In genomic region chr17:19726615-19727376, GRCh38 we compare ENCODE assay signal across 13 cellular contexts. TPM values are rescaled to one million over a fixed set of nuclear protein-coding genes. Genes with fewer than 3 reads are reported as not detected.
DNase-seq lines count a peak whose midpoint lies in the region; ATAC-seq and TF ChIP-seq lines count a peak whose summit lies in the region.
"Had no signal": no experiment of that assay in that cellular context is flagged by ENCODE, and none has a peak within 500 bp of the region (broad histone marks: within the 10 kb centered on the region; RNA-seq: fewer than 3 reads in every experiment).

No MANE protein-coding gene starts in this region.

- no peaks in the 10 kb centered on the region for H3K9me3 Mint-ChIP-seq in activated CD8-positive, alpha-beta T cell treated with anti-CD3 and anti-CD28 coated beads, Interleukin-2, amount 10 ng/mL, durations not matched to agents 7 days and 5 days (ENCODE audit: insufficient read depth)
- H3K9me3 Mint-ChIP-seq: activated CD4-positive, alpha-beta T cell treated with anti-CD3 and anti-CD28 coated beads, Interleukin-2, amount 10 ng/mL, durations not matched to agents 24 days and 14 days; naive B cell had no signal

- no peak for TF ChIP-seq CTCF in esophagus squamous epithelium (IDR thresholded peaks at IDR 0.05)
- no peak for TF ChIP-seq CTCF in tibial artery (IDR thresholded peaks at IDR 0.05)

- no peaks in the 10 kb centered on the region for H3K36me3 Mint-ChIP-seq in activated CD8-positive, alpha-beta T cell treated with anti-CD3 and anti-CD28 coated beads, Interleukin-2, amount 10 ng/mL, durations not matched to agents 7 days and 5 days (ENCODE audit: low read depth)
- H3K36me3 Mint-ChIP-seq: naive B cell had no signal

- peak overlapping the region; percentile 87 to 97 (median 88) for H3K27ac ChIP-seq in esophagus squamous epithelium
- H3K27ac ChIP-seq in muscle layer of colon (ENCODE audit: low read depth, low read length), result peak overlapping the region; percentile 89
- H3K27ac ChIP-seq in tibial artery, result peak overlapping the region; percentile 78 to 79

- H3K4me1 Mint-ChIP-seq in activated CD8-positive, alpha-beta T cell treated with anti-CD3 and anti-CD28 coated beads, Interleukin-2, amount 10 ng/mL, durations not matched to agents 7 days and 5 days (ENCODE audit: low read depth), result peaks cover 8% of the 10 kb centered on the region

- peak; percentile 38 for DNase-seq in SK-MEL-5 (ENCODE audit: low read depth, low spot score)
- no peak for DNase-seq in esophagus squamous epithelium (lab: John Stamatoyannopoulos, UW)
- DNase-seq in tibial artery, result no peak
- no peak for DNase-seq in stimulated activated CD4-positive, alpha-beta T cell treated with anti-CD3 and anti-CD28 coated beads, Interleukin-15, amount 100 ng/mL, for 24 hours
- DNase-seq in activated CD8-positive, alpha-beta T cell treated with anti-CD3 and anti-CD28 coated beads, Interleukin-2, amount 10 ng/mL, durations not matched to agents 7 days and 5 days, result no peak
- DNase-seq: activated CD4-positive, alpha-beta T cell treated with anti-CD3 and anti-CD28 coated beads, Interleukin-2, amount 10 ng/mL, durations not matched to agents 24 days and 14 days; H7; naive B cell; NCI-H1092 treated with DMSO at 0.1 percent for 48 hours; SIG-M5 had no signal

- H3K9me3 ChIP-seq in esophagus squamous epithelium (no peaks in the 10 kb centered on the region), muscle layer of colon (ENCODE audit: low read length) (no peaks in the 10 kb centered on the region), tibial artery (no peaks in the 10 kb centered on the region)

- 43 to 59% methylated on average over 7 of the region's 7 CpGs for WGBS in esophagus squamous epithelium, 2 donors

- CTCF ChIA-PET in activated CD8-positive, alpha-beta T cell treated with anti-CD3 and anti-CD28 coated beads, Interleukin-2, amount 10 ng/mL, durations not matched to agents 7 days and 5 days (lab: Charles Lee), result interaction anchor here (1.4 kb wide), 1 partner anchor 213 kb away, joined by 4 read pairs; no protein-coding TSS in a partner anchor

- H3K4me1 ChIP-seq in esophagus squamous epithelium, result peaks cover 42 to 85% (median 59%) of the 10 kb centered on the region in 3 donors
- peaks cover 35% of the 10 kb centered on the region for H3K4me1 ChIP-seq in muscle layer of colon (ENCODE audit: insufficient read depth, low read length)
- peaks cover 0 to 45% (median 29%) of the 10 kb centered on the region in 4 donors for H3K4me1 ChIP-seq in tibial artery

- no peaks in the 10 kb centered on the region for H3K36me3 ChIP-seq in esophagus squamous epithelium
- H3K36me3 ChIP-seq in muscle layer of colon (ENCODE audit: insufficient read depth, low read length), result no peaks in the 10 kb centered on the region
- no peaks in the 10 kb centered on the region for H3K36me3 ChIP-seq in tibial artery

- H3K27ac Mint-ChIP-seq in activated CD8-positive, alpha-beta T cell treated with anti-CD3 and anti-CD28 coated beads, Interleukin-2, amount 10 ng/mL, durations not matched to agents 7 days and 5 days, result no peak overlapping the region
- H3K27ac Mint-ChIP-seq: activated CD4-positive, alpha-beta T cell treated with anti-CD3 and anti-CD28 coated beads, Interleukin-2, amount 10 ng/mL, durations not matched to agents 24 days and 14 days had no signal

- TF ChIP-seq POLR2A in esophagus squamous epithelium (IDR thresholded peaks at IDR 0.05), result no peak

- H3K27me3 ChIP-seq in esophagus squamous epithelium, result no peaks in the 10 kb centered on the region
- no peaks in the 10 kb centered on the region for H3K27me3 ChIP-seq in muscle layer of colon (ENCODE audit: control insufficient read depth in 1 of 2, insufficient read depth in 2 of 2, low read length in 2 of 2)
- H3K27me3 ChIP-seq in tibial artery, result no peaks in the 10 kb centered on the region

- H3K4me3 ChIP-seq in esophagus squamous epithelium, result no peak overlapping the region
- peak overlapping the region in 1 of 2 donors; percentile 16 for H3K4me3 ChIP-seq in muscle layer of colon (ENCODE audit: low read depth in 1 of 2, low read length in 2 of 2)
- no peak overlapping the region for H3K4me3 ChIP-seq in tibial artery

- POLR2A ChIA-PET in activated CD8-positive, alpha-beta T cell treated with anti-CD3 and anti-CD28 coated beads, Interleukin-2, amount 10 ng/mL, durations not matched to agents 7 days and 5 days (lab: Charles Lee), result no interaction called here

- H3K4me3 Mint-ChIP-seq in activated CD8-positive, alpha-beta T cell treated with anti-CD3 and anti-CD28 coated beads, Interleukin-2, amount 10 ng/mL, durations not matched to agents 7 days and 5 days, result no peak overlapping the region
- H3K4me3 Mint-ChIP-seq: activated CD4-positive, alpha-beta T cell treated with anti-CD3 and anti-CD28 coated beads, Interleukin-2, amount 10 ng/mL, durations not matched to agents 24 days and 14 days had no signal

- no peak overlapping the region for H3K9ac ChIP-seq in muscle layer of colon (ENCODE audit: low read length)

- intact Hi-C loops in esophagus squamous epithelium (cut with DNase I), result no loop called here
- intact Hi-C loops in tibial artery (cut with DNase I; ENCODE audit: low total_unique reads), result no loop called here

- no peak for ATAC-seq in HG03097 (IDR thresholded peaks at IDR 0.05; ENCODE audit: low FRiP score, unreplicated experiment)
- no peak for ATAC-seq in activated CD8-positive, alpha-beta T cell treated with anti-CD3 and anti-CD28 coated beads, Interleukin-2, amount 10 ng/mL, durations not matched to agents 7 days and 5 days

- in situ Hi-C loops in SK-MEL-5 (cut with HindIII; ENCODE audit: low pct_unique_long_range_greater_than_20kb, low sequenced_read_pairs), result no loop called here

- no peaks in the 10 kb centered on the region for H3K27me3 Mint-ChIP-seq in activated CD8-positive, alpha-beta T cell treated with anti-CD3 and anti-CD28 coated beads, Interleukin-2, amount 10 ng/mL, durations not matched to agents 7 days and 5 days (ENCODE audit: low read depth)

RNA-seq across cellular contexts. Expression of gene SLC47A2, which starts 10.4 kb away (rescaled TPM):
- not detected in 2 replicates for total RNA-seq in SK-MEL-5 (2014; rRNA removed; shearing (Covaris generic))
- polyA plus RNA-seq in SK-MEL-5 (2015; cell fraction: cytosol; rRNA removed), result not detected in 2 replicates
- not detected in 2 replicates for polyA plus RNA-seq in SK-MEL-5 (2015; cell fraction: nucleus; rRNA removed)
- 1 to 10 TPM in 1 of 4 donors, under 1 TPM in 2, not detected in 1; 0.56 to 2.2 (median 0.76) TPM for total RNA-seq in esophagus squamous epithelium
- not detected for total RNA-seq in activated CD8-positive, alpha-beta T cell treated with anti-CD3 and anti-CD28 coated beads, Interleukin-2, amount 10 ng/mL, durations not matched to agents 7 days and 5 days
- total RNA-seq: activated CD4-positive, alpha-beta T cell treated with anti-CD3 and anti-CD28 coated beads, Interleukin-2, amount 10 ng/mL, durations not matched to agents 24 days and 14 days; G401; H7 had no signal

RNA-seq across cellular contexts. Expression of gene ALDH3A1, which starts 21.3 kb away (rescaled TPM):
- 0.63 TPM in 1 of 2 replicates, not detected in the other for total RNA-seq in SK-MEL-5 (2014; rRNA removed; shearing (Covaris generic))
- polyA plus RNA-seq in SK-MEL-5 (2015; cell fraction: cytosol; rRNA removed), result 0.37 and 0.40 TPM in 2 replicates
- 0.31 TPM in 1 of 2 replicates, not detected in the other for polyA plus RNA-seq in SK-MEL-5 (2015; cell fraction: nucleus; rRNA removed)
- total RNA-seq in esophagus squamous epithelium, result 1,000 to 10,000 TPM in 1 of 4 donors, 100 to 1,000 TPM in 3; 480 to 2,454 (median 606) TPM
- total RNA-seq in activated CD8-positive, alpha-beta T cell treated with anti-CD3 and anti-CD28 coated beads, Interleukin-2, amount 10 ng/mL, durations not matched to agents 7 days and 5 days, result not detected
- total RNA-seq: activated CD4-positive, alpha-beta T cell treated with anti-CD3 and anti-CD28 coated beads, Interleukin-2, amount 10 ng/mL, durations not matched to agents 24 days and 14 days; G401 had no signal

Comparison
In these comparisons a context has a peak if more than half of its experiments do, and no peak if none do; other contexts are left out.
1. RNA of gene ALDH3A1, which starts 21.3 kb away (total RNA-seq): 480 to 2,454 TPM in esophagus squamous epithelium; 0.63 TPM in SK-MEL-5 and not detected in activated CD8-positive, alpha-beta T cell treated with anti-CD3 and anti-CD28 coated beads, Interleukin-2, amount 10 ng/mL, durations not matched to agents 7 days and 5 days; every median in the first group is over 100 times any median in the second.
2. Peak in every context shown above with its lines, with median percentiles within 50 percentile points of each other: H3K27ac ChIP-seq.